22 cellular contexts compared by ENCODE assay signal in genomic region chr10:92693534-92693893, GRCh38. TPM values are rescaled to one million over a fixed set of nuclear protein-coding genes. Genes with fewer than 3 reads are reported as not detected.
DNase-seq lines count a peak whose midpoint lies in the region; ATAC-seq, FAIRE-seq and TF ChIP-seq lines count a peak whose summit lies in the region.
"Had no signal": no experiment of that assay in that cellular context is flagged by ENCODE, and none has a peak within 500 bp of the region (broad histone marks: within the 10 kb centered on the region; RNA-seq: fewer than 3 reads in every experiment).

No MANE protein-coding gene starts in this region.

- no peaks in the 10 kb centered on the region for H4K20me1 ChIP-seq in endothelial cell of umbilical vein (replicated peaks; ENCODE audit: control insufficient read depth, extremely low read depth, insufficient read depth, low read length)

- H3K27ac ChIP-seq in VCaP (peak overlapping the region; percentile 47; the same call in 1 of the 2 replicates), endothelial cell of umbilical vein (ENCODE audit: insufficient read depth, low read depth, low read length) (no peak overlapping the region), thyroid gland (peak overlapping the region; percentile 99 to 100 (median 99))
- H3K27ac ChIP-seq: BLaER1, KMS-11 had no signal

- WGBS in thyroid gland, 2 donors: 23 to 26% methylated on average over 1 of the region's 1 CpG

- BruUV-seq in Calu3 (replicated peaks; lab: Mats Ljungman, UMichigan) (no TSS peak), endothelial cell of umbilical vein (replicated peaks; lab: Mats Ljungman, UMichigan) (no TSS peak)

- FAIRE-seq in endothelial cell of umbilical vein (lab: Jason Lieb, UNC): no peak

- H3K9me3 ChIP-seq in endothelial cell of umbilical vein (replicated peaks; ENCODE audit: control insufficient read depth, insufficient read depth, low read length) (no peaks in the 10 kb centered on the region), thyroid gland (no peaks in the 10 kb centered on the region)
- H3K9me3 ChIP-seq: BLaER1, SK-N-SH had no signal

- H3K4me1 Mint-ChIP-seq in Calu3 (ENCODE audit: low read depth, unreplicated experiment): peaks cover 19% of the 10 kb centered on the region

- intact Hi-C loops in Calu3 (cut with micrococcal nuclease; ENCODE audit: unreplicated experiment) (loop anchor here (5.0 kb wide), 1 partner anchor 96 kb away; no protein-coding TSS in a partner anchor), endothelial cell of umbilical vein (cut with micrococcal nuclease) (no loop called here), thyroid gland (cut with DNase I) (no loop called here)

- TF ChIP-seq POLR2A in endothelial cell of umbilical vein (IDR thresholded peaks at IDR 0.05; ENCODE audit: low read depth, low read length) (no peak), thyroid gland (IDR thresholded peaks at IDR 0.05) (no peak)

- TF ChIP-seq CTCF in Calu3 (IDR thresholded peaks at IDR 0.05; ENCODE audit: unreplicated experiment) (no peak), VCaP (conservative IDR thresholded peaks at IDR 0.05) (no peak), endothelial cell of umbilical vein (IDR thresholded peaks at IDR 0.05; ENCODE audit: extremely low read depth in 1 of 2, insufficient read depth in 1 of 2, low read depth in 1 of 2, low read length in 2 of 2) (no peak), thyroid gland (IDR thresholded peaks at IDR 0.05) (no peak)

- peak overlapping the region; percentile 93 for H3K9ac ChIP-seq in endothelial cell of umbilical vein (replicated peaks; ENCODE audit: extremely low read depth, insufficient read depth, low read length)
- H3K9ac ChIP-seq: BLaER1, KMS-11, SK-N-SH had no signal

- H3K27me3 Mint-ChIP-seq in Calu3 (ENCODE audit: unreplicated experiment): no peaks in the 10 kb centered on the region

- peaks cover 51% of the 10 kb centered on the region for H3K79me2 ChIP-seq in endothelial cell of umbilical vein (ENCODE audit: control insufficient read depth, insufficient read depth, low read length)

- H3K4me3 ChIP-seq in endothelial cell of umbilical vein (replicated peaks in 1 of 3; ENCODE audit: insufficient read depth in 1 of 3, low read depth in 1 of 3, low read length in 3 of 3): peak overlapping the region; percentile 15 to 91 (median 48)
- H3K4me3 ChIP-seq in thyroid gland (replicated peaks in 1 of 3): peak overlapping the region in 1 of 3 donors; percentile 99
- H3K4me3 ChIP-seq: BLaER1 had no signal

- no peaks in the 10 kb centered on the region for H3K9me1 ChIP-seq in endothelial cell of umbilical vein (replicated peaks; ENCODE audit: control insufficient read depth, extremely low read depth, insufficient read depth, low read length)

- dilution Hi-C loops in endothelial cell of umbilical vein (cut with MboI; ENCODE audit: extremely low pct_ligation_motif_present, low sequenced_read_pairs): no loop called here

- peaks cover 2 to 29% of the 10 kb centered on the region in 2 experiments for H3K36me3 ChIP-seq in endothelial cell of umbilical vein (ENCODE audit: control insufficient read depth in 2 of 2, extremely low read depth in 1 of 2, insufficient read depth in 2 of 2, low read length in 2 of 2)
- peaks cover 12 to 22% of the 10 kb centered on the region in 2 donors for H3K36me3 ChIP-seq in thyroid gland

- no peaks in the 10 kb centered on the region for H3K9me3 Mint-ChIP-seq in Calu3 (ENCODE audit: low read depth, unreplicated experiment)
- H3K9me3 Mint-ChIP-seq: CD8-positive, alpha-beta T cell had no signal

- ATAC-seq in GM18873 (IDR thresholded peaks at IDR 0.05; ENCODE audit: low FRiP score, unreplicated experiment) (no peak), GM18520 (IDR thresholded peaks at IDR 0.05; ENCODE audit: unreplicated experiment) (no peak)
- ATAC-seq: CD8-positive, alpha-beta T cell; Panc1 had no signal

- H3K27ac Mint-ChIP-seq in Calu3 (ENCODE audit: unreplicated experiment): peak overlapping the region; percentile 33
- H3K27ac Mint-ChIP-seq: CD8-positive, alpha-beta T cell had no signal

- no peak overlapping the region for H3K4me3 Mint-ChIP-seq in Calu3 (ENCODE audit: low read depth, unreplicated experiment)
- H3K4me3 Mint-ChIP-seq: CD8-positive, alpha-beta T cell had no signal

- DNase-seq in Calu3 (no peak), endothelial cell of umbilical vein (ENCODE audit: low read depth, low spot score) (peak; percentile 4), thyroid gland (no peak)
- no peak for DNase-seq in stimulated activated naive CD4-positive, alpha-beta T cell treated with Interleukin-2 at 50 U/mL for 16 hours (lab: John Stamatoyannopoulos, UW)
- DNase-seq: CD8-positive, alpha-beta T cell; GDM1; MV-4-11; NCI-H2029 treated with DMSO at 0.1 percent for 48 hours; NCI-H2171; NCI-H345; NCI-H524; NCI-H774; SIG-M5; SK-N-SH had no signal

- POLR2A ChIA-PET in endothelial cell of umbilical vein (lab: Charles Lee): interaction anchor here (2.0 kb wide), 1 partner anchor 129 kb away, joined by 6 read pairs; no protein-coding TSS in a partner anchor

- H3K27me3 ChIP-seq in endothelial cell of umbilical vein (ENCODE audit: control insufficient read depth in 2 of 2, insufficient read depth in 2 of 2, low read length in 2 of 2) (no peaks in the 10 kb centered on the region), thyroid gland (no peaks in the 10 kb centered on the region)

- H2AFZ ChIP-seq in endothelial cell of umbilical vein (ENCODE audit: low read depth, low read length): no peak overlapping the region

- CTCF ChIA-PET in Calu3 (lab: Charles Lee): interaction anchor here (0.8 kb wide), 1 partner anchor 18 kb away, joined by 3 read pairs; no protein-coding TSS in a partner anchor
- CTCF ChIA-PET in endothelial cell of umbilical vein (lab: Charles Lee): interaction anchor here (1.1 to 5.6 kb wide), 5 partner anchors 10 to 150 kb away, joined by 3 to 61 read pairs (median 5); no protein-coding TSS in a partner anchor

- peak overlapping the region; percentile 100 for H3K4me2 ChIP-seq in endothelial cell of umbilical vein (ENCODE audit: insufficient read depth, low read length)
- H3K4me2 ChIP-seq: KMS-11, SK-N-SH had no signal

- H3K4me1 ChIP-seq in endothelial cell of umbilical vein (ENCODE audit: control insufficient read depth, extremely low read depth, insufficient read depth, low read length) (peaks cover 56% of the 10 kb centered on the region), thyroid gland (peaks cover 22 to 33% of the 10 kb centered on the region in 2 donors)

- H3K36me3 Mint-ChIP-seq in Calu3 (ENCODE audit: insufficient read depth, unreplicated experiment): peaks cover 88% of the 10 kb centered on the region
- H3K36me3 Mint-ChIP-seq: CD8-positive, alpha-beta T cell had no signal

TF ChIP-seq in endothelial cell of umbilical vein, 7 proteins besides CTCF, POLR2A, EP300 and RAD21:
- no peak for TF ChIP-seq FOS (IDR thresholded peaks at IDR 0.05; ENCODE audit: borderline replicate concordance, insufficient read depth, low read length)
- TF ChIP-seq GATA2 (IDR thresholded peaks at IDR 0.05; ENCODE audit: insufficient read depth, insufficient read length, low read depth, low read length): no peak
- TF ChIP-seq EZH2 (IDR thresholded peaks at IDR 0.05; ENCODE audit: borderline replicate concordance, low read depth, low read length, severe bottlenecking): no peak
- TF ChIP-seq, protein P1, sequence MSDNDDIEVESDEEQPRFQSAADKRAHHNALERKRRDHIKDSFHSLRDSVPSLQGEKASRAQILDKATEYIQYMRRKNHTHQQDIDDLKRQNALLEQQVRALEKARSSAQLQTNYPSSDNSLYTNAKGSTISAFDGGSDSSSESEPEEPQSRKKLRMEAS (IDR thresholded peaks at IDR 0.05; ENCODE audit: insufficient read depth, insufficient read length): no peak
- no peak for TF ChIP-seq POLR2AphosphoS5 (IDR thresholded peaks at IDR 0.05; ENCODE audit: insufficient read depth, low read depth, low read length)
- no peak for TF ChIP-seq MYC (IDR thresholded peaks at IDR 0.05; ENCODE audit: low read depth, low read length)
- TF ChIP-seq JUN (IDR thresholded peaks at IDR 0.05; ENCODE audit: borderline replicate concordance, insufficient read depth, insufficient read length, low read depth): no peak

RNA-seq across cellular contexts. Expression of gene HHEX, which starts 3.8 kb away (rescaled TPM):
- total RNA-seq in Calu3 (2022): 91.5 and 97.7 TPM in 2 replicates
- 109 and 110 TPM in 2 replicates for total RNA-seq in endothelial cell of umbilical vein
- 71.6 and 81.0 TPM in 2 replicates for polyA plus RNA-seq in endothelial cell of umbilical vein
- polyA plus RNA-seq in endothelial cell of umbilical vein (2011; cell fraction: cytosol; rRNA removed): 51.0 and 65.0 TPM in 2 replicates
- 164 and 236 TPM in 2 replicates for polyA plus RNA-seq in endothelial cell of umbilical vein (2011; cell fraction: nucleus; rRNA removed)
- polyA plus RNA-seq in endothelial cell of umbilical vein (2012): 93.4 and 105 TPM in 2 replicates
- polyA minus RNA-seq in endothelial cell of umbilical vein: 87.6 and 102 TPM in 2 replicates
- polyA minus RNA-seq in endothelial cell of umbilical vein (2011; cell fraction: cytosol; rRNA and poly(A)+ RNA removed): 4.6 TPM
- 48.7 and 62.1 TPM in 2 replicates for polyA minus RNA-seq in endothelial cell of umbilical vein (2011; cell fraction: nucleus; rRNA and poly(A)+ RNA removed)
- 100 to 1,000 TPM in 3 of 4 donors, 10 to 100 TPM in 1; 90.9 to 154 (median 122) TPM for total RNA-seq in thyroid gland
- total RNA-seq: Daoy, H4 had no signal
